ENCODE assay signal across 1 cellular context in the genomic region with DNA sequence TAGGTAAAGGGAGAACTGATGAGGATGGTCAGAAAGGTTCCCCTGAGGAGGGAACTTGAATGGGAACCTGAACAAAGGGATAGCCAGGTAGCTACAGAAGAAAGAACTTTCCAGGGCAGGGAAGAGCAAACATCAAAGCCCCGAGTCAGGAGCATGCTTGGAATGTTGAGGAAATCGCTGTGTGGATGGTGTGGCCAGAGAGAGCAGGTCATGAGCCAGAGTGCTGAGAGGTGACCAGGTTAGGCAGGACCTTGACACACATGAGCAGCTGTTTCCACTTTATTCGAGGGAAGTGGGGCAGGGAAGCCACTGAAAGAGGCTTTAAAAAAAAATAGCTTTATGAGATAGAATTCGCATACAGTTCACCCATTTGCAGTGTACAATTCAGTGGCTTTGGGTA.
TF ChIP-seq lines count a peak whose summit lies in the region.

No MANE protein-coding gene starts in this region.

TF ChIP-seq in HepG2, 621 proteins besides CTCF, POLR2A, EP300 and RAD21 (continues in another document):
- TF ChIP-seq ZNF543 (CRISPR knock-in tag; IDR thresholded peaks at IDR 0.05) (no peak), NCOA2 (CRISPR knock-in tag; IDR thresholded peaks at IDR 0.05) (no peak), LRRFIP1 (CRISPR knock-in tag; conservative IDR thresholded peaks at IDR 0.05) (no peak), CC2D1A (CRISPR knock-in tag; IDR thresholded peaks at IDR 0.05) (no peak), TGIF2 (CRISPR knock-in tag; IDR thresholded peaks at IDR 0.05) (no peak), ONECUT2 (CRISPR knock-in tag; IDR thresholded peaks at IDR 0.05) (no peak), MEIS2 (CRISPR knock-in tag; IDR thresholded peaks at IDR 0.05) (no peak), BHLHE40 (IDR thresholded peaks at IDR 0.05; ENCODE audit: low read length) (0 out of 2 replicates have a peak, but pooled peaks have one; percentile 7), SMC3 (IDR thresholded peaks at IDR 0.05; ENCODE audit: low read length) (no peak), ZNF570 (CRISPR knock-in tag; IDR thresholded peaks at IDR 0.05; ENCODE audit: borderline replicate concordance) (no peak), SAP130 (CRISPR knock-in tag; IDR thresholded peaks at IDR 0.05; ENCODE audit: low read depth) (peak; percentile 55), KLF13 (CRISPR knock-in tag; IDR thresholded peaks at IDR 0.05) (no peak), RARA (CRISPR knock-in tag; IDR thresholded peaks at IDR 0.05) (0 out of 2 replicates have a peak, but pooled peaks have one; percentile 50), BCL6 (CRISPR knock-in tag; IDR thresholded peaks at IDR 0.05) (0 out of 2 replicates have a peak, but pooled peaks have one; percentile 47), RAD51 (IDR thresholded peaks at IDR 0.05; ENCODE audit: borderline replicate concordance) (no peak), LBX2 (CRISPR knock-in tag; IDR thresholded peaks at IDR 0.05; ENCODE audit: borderline replicate concordance) (no peak), MXD4 (CRISPR knock-in tag; IDR thresholded peaks at IDR 0.05) (0 out of 2 replicates have a peak, but pooled peaks have one; percentile 26), CEBPB (IDR thresholded peaks at IDR 0.05; ENCODE audit: borderline replicate concordance, low read depth, low read length) (no peak), NCOA1 (CRISPR knock-in tag; IDR thresholded peaks at IDR 0.05) (no peak), ETV6 (CRISPR knock-in tag; conservative IDR thresholded peaks at IDR 0.05) (no peak), HNF4A (CRISPR knock-in tag; IDR thresholded peaks at IDR 0.05) (no peak), PHB2 (IDR thresholded peaks at IDR 0.05; ENCODE audit: partially characterized antibody) (no peak), MAX (IDR thresholded peaks at IDR 0.05) (0 out of 2 replicates have a peak, but pooled peaks have one; percentile 39), MTF2 (CRISPR knock-in tag; IDR thresholded peaks at IDR 0.05; ENCODE audit: borderline replicate concordance) (no peak), ZBTB40 (IDR thresholded peaks at IDR 0.05) (no peak), ZBTB40 (CRISPR knock-in tag; IDR thresholded peaks at IDR 0.05) (no peak), PRDM4 (CRISPR knock-in tag; IDR thresholded peaks at IDR 0.05; ENCODE audit: borderline replicate concordance) (no peak), ZBTB25 (CRISPR knock-in tag; IDR thresholded peaks at IDR 0.05) (no peak), ZSCAN25 (CRISPR knock-in tag; IDR thresholded peaks at IDR 0.05) (no peak), ZNF441 (CRISPR knock-in tag; IDR thresholded peaks at IDR 0.05; ENCODE audit: borderline replicate concordance) (no peak), ZNF12 (CRISPR knock-in tag; IDR thresholded peaks at IDR 0.05) (no peak), TCF7 (IDR thresholded peaks at IDR 0.05; ENCODE audit: low read depth) (peak; percentile 44; the same call in 1 of the 2 replicates), TFAP4 (IDR thresholded peaks at IDR 0.05; ENCODE audit: borderline replicate concordance, low read depth) (peak; percentile 56; the same call in 1 of the 2 replicates), HDAC2 (CRISPR knock-in tag; IDR thresholded peaks at IDR 0.05) (no peak)
- TF ChIP-seq, protein P1, sequence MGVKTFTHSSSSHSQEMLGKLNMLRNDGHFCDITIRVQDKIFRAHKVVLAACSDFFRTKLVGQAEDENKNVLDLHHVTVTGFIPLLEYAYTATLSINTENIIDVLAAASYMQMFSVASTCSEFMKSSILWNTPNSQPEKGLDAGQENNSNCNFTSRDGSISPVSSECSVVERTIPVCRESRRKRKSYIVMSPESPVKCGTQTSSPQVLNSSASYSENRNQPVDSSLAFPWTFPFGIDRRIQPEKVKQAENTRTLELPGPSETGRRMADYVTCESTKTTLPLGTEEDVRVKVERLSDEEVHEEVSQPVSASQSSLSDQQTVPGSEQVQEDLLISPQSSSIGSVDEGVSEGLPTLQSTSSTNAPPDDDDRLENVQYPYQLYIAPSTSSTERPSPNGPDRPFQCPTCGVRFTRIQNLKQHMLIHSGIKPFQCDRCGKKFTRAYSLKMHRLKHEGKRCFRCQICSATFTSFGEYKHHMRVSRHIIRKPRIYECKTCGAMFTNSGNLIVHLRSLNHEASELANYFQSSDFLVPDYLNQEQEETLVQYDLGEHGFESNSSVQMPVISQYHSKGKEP (CRISPR knock-in tag; IDR thresholded peaks at IDR 0.05) = no peak
- TF ChIP-seq, protein P2, sequence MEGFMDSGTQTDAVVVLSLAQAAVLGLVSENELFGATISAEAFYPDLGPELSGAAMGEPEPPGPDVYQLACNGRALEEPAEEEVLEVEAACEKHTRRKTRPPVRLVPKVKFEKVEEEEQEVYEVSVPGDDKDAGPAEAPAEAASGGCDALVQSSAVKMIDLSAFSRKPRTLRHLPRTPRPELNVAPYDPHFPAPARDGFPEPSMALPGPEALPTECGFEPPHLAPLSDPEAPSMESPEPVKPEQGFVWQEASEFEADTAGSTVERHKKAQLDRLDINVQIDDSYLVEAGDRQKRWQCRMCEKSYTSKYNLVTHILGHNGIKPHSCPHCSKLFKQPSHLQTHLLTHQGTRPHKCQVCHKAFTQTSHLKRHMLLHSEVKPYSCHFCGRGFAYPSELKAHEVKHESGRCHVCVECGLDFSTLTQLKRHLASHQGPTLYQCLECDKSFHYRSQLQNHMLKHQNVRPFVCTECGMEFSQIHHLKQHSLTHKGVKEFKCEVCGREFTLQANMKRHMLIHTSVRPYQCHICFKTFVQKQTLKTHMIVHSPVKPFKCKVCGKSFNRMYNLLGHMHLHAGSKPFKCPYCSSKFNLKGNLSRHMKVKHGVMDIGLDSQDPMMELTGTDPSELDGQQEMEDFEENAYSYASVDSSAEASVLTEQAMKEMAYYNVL (CRISPR knock-in tag; IDR thresholded peaks at IDR 0.05; ENCODE audit: borderline replicate concordance) = no peak
- TF ChIP-seq, protein P3, sequence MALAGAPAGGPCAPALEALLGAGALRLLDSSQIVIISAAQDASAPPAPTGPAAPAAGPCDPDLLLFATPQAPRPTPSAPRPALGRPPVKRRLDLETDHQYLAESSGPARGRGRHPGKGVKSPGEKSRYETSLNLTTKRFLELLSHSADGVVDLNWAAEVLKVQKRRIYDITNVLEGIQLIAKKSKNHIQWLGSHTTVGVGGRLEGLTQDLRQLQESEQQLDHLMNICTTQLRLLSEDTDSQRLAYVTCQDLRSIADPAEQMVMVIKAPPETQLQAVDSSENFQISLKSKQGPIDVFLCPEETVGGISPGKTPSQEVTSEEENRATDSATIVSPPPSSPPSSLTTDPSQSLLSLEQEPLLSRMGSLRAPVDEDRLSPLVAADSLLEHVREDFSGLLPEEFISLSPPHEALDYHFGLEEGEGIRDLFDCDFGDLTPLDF (CRISPR knock-in tag; IDR thresholded peaks at IDR 0.05) = no peak
